ENCODE assay signal across 21 cellular contexts in the genomic region with DNA sequence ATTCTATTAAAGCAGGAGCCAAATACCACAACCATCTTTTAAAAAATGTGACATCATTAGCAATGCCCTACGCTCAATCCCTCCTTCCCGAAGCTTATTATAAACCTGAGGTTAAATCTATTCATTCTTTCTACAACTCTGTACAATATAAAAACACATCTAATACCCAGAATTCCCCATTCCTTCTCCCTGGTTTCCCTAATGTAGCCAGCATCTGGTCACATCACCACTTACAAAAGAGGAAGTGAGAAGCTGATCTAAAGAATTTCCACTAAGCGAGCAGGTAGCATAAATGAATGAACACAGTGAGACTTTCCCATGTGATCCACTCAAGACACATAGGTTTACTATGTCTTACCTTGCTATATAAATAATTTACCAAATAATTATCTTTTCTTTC.
DNase-seq lines count a peak whose midpoint lies in the region; ATAC-seq and TF ChIP-seq lines count a peak whose summit lies in the region.
"Had no signal": no experiment of that assay in that cellular context is flagged by ENCODE, and none has a peak within 500 bp of the region (broad histone marks: within the 10 kb centered on the region; RNA-seq: fewer than 3 reads in every experiment).

No MANE protein-coding gene starts in this region.

- TF ChIP-seq CTCF in mucosa of descending colon (IDR thresholded peaks at IDR 0.05), result no peak

- H3K4me3 Mint-ChIP-seq in naive B cell, result no peak overlapping the region
- H3K4me3 Mint-ChIP-seq: CD8-positive, alpha-beta T cell; naive thymus-derived CD8-positive, alpha-beta T cell; stimulated activated memory B cell treated with anti-CD40 and anti-IgM and Interleukin-4, amounts not matched to agents 10 μg/mL and 1 μg/mL and 100 μg/mL, for 72 hours had no signal

- no peaks in the 10 kb centered on the region for H3K36me3 Mint-ChIP-seq in naive B cell
- H3K36me3 Mint-ChIP-seq: stimulated activated memory B cell treated with anti-CD40 and anti-IgM and Interleukin-4, amounts not matched to agents 10 μg/mL and 1 μg/mL and 100 μg/mL, for 72 hours had no signal

- DNase-seq in KBM-7, result peak; percentile 38
- no peak for DNase-seq in naive B cell
- no peak for DNase-seq in mucosa of descending colon
- DNase-seq in NCI-H1436 treated with DMSO at 0.1 percent for 48 hours (lab: John Stamatoyannopoulos, UW), result no peak
- DNase-seq: activated CD4-positive, alpha-beta T cell treated with anti-CD3 and anti-CD28 coated beads, Interleukin-2, amount 50 U/mL, for 48 hours; anterior cingulate cortex; CD8-positive, alpha-beta T cell; central memory CD4-positive, alpha-beta T cell; KG1; kidney glomerular epithelial cell; naive thymus-derived CD8-positive, alpha-beta T cell; NCI-H1105 treated with DMSO at 0.1 percent for 48 hours; NCI-H526 treated with DMSO at 0.1 percent for 48 hours; sigmoid colon; T-helper 2 cell had no signal

- H3K9me3 Mint-ChIP-seq in naive B cell, result no peaks in the 10 kb centered on the region
- H3K9me3 Mint-ChIP-seq: CD8-positive, alpha-beta T cell; naive thymus-derived CD8-positive, alpha-beta T cell; stimulated activated memory B cell treated with anti-CD40 and anti-IgM and Interleukin-4, amounts not matched to agents 10 μg/mL and 1 μg/mL and 100 μg/mL, for 72 hours had no signal

- H3K27me3 Mint-ChIP-seq in naive B cell, result no peaks in the 10 kb centered on the region

- peaks cover 5 to 6% (median 6%) of the 10 kb centered on the region in 3 donors for H3K4me1 Mint-ChIP-seq in naive B cell

- ATAC-seq in GM18505 (IDR thresholded peaks at IDR 0.05; ENCODE audit: unreplicated experiment) (peak; percentile 66), GM21529 (IDR thresholded peaks at IDR 0.05; ENCODE audit: unreplicated experiment) (peak; percentile 57), naive B cell (ENCODE audit: low read depth in 2 of 2) (peak; percentile 65 to 88), mucosa of descending colon (no peak), GM21447 (IDR thresholded peaks at IDR 0.05; ENCODE audit: unreplicated experiment) (no peak)
- ATAC-seq: CD8-positive, alpha-beta T cell; naive thymus-derived CD8-positive, alpha-beta T cell; stimulated activated memory B cell treated with anti-CD40 and anti-IgM and Interleukin-4, amounts not matched to agents 10 μg/mL and 1 μg/mL and 100 μg/mL, for 72 hours had no signal

- H3K4me3 ChIP-seq in mucosa of descending colon, result no peak overlapping the region
- H3K4me3 ChIP-seq: sigmoid colon, SJSA1, thoracic aorta had no signal

- H3K9me3 ChIP-seq in mucosa of descending colon, result no peaks in the 10 kb centered on the region
- H3K9me3 ChIP-seq: sigmoid colon, SJSA1, thoracic aorta had no signal

- H3K36me3 ChIP-seq in mucosa of descending colon (ENCODE audit: low read depth), result no peaks in the 10 kb centered on the region
- H3K36me3 ChIP-seq: sigmoid colon, thoracic aorta had no signal

- intact Hi-C loops in mucosa of descending colon (cut with DNase I, micrococcal nuclease), result no loop called here

- H3K4me1 ChIP-seq in mucosa of descending colon (ENCODE audit: low read depth), result no peaks in the 10 kb centered on the region
- H3K4me1 ChIP-seq: SJSA1 had no signal

- TF ChIP-seq POLR2A in GM18505 (IDR thresholded peaks at IDR 0.05; ENCODE audit: borderline replicate concordance, extremely low read depth, insufficient read depth, insufficient read length), result no peak

- H3K27ac Mint-ChIP-seq in naive B cell, result peak overlapping the region in 1 of 6 donors; percentile 28
- H3K27ac Mint-ChIP-seq: CD8-positive, alpha-beta T cell; naive thymus-derived CD8-positive, alpha-beta T cell; stimulated activated memory B cell treated with anti-CD40 and anti-IgM and Interleukin-4, amounts not matched to agents 10 μg/mL and 1 μg/mL and 100 μg/mL, for 72 hours had no signal

- in situ Hi-C loops in KBM-7 (cut with MboI; ENCODE audit: low pct_unique_long_range_greater_than_20kb, low sequenced_read_pairs), result no loop called here

Comparison
In these comparisons a context has a peak if more than half of its experiments do, and no peak if none do; other contexts are left out.
1. ATAC-seq: peak in GM18505 (single experiment), GM21529 (single experiment) and naive B cell (2 of 2); none in mucosa of descending colon (single experiment) and GM21447 (single experiment).